Comparison of ENCODE assay signal across 7 cellular contexts in genomic region chr5:55937598-55937997, GRCh38. TPM values are rescaled to one million over a fixed set of nuclear protein-coding genes. Genes with fewer than 3 reads are reported as not detected.
DNase-seq lines count a peak whose midpoint lies in the region; ATAC-seq, FAIRE-seq and TF ChIP-seq lines count a peak whose summit lies in the region.
"Not testable (repeated sequence)": the region's sequence is repeated elsewhere in the genome, so short reads cannot be mapped to it uniquely, and the experiment has no call there.

No MANE protein-coding gene starts in this region.

- peak overlapping the region; percentile 47 for H3K27ac Mint-ChIP-seq in T-helper 17 cell
- peak overlapping the region; percentile 5 for H3K27ac Mint-ChIP-seq in activated T-helper 17 cell treated with anti-CD3 and anti-CD28 coated beads, Interleukin-2, amount 50 U/mL, for 72 hours

- TF ChIP-seq POLR2A in A549 (IDR thresholded peaks at IDR 0.05; ENCODE audit: low read length); GM12878 (IDR thresholded peaks at IDR 0.05; ENCODE audit: low read depth, low read length): not testable (repeated sequence)

- not testable (repeated sequence) for H3K79me2 ChIP-seq in GM12878 (ENCODE audit: control insufficient read depth, insufficient read depth, low read length)

- CTCF ChIA-PET in A549 (lab: Yijun Ruan, JAX) (interaction anchor here (0.5 to 8.0 kb wide), 11 partner anchors 13 to 1328 kb away, joined by 3 to 116 read pairs (median 11); partner anchors contain the start of gene IL6ST), GM12878 (lab: Yijun Ruan, JAX) (interaction anchor here (1.1 to 5.5 kb wide), 25 partner anchors 9 to 765 kb away, joined by 3 to 114 read pairs (median 6); partner anchors contain the start of gene IL6ST)

- H3K4me1 ChIP-seq in A549, result peaks cover 50% of the 10 kb centered on the region
- H3K4me1 ChIP-seq in GM12878 (ENCODE audit: control insufficient read depth, insufficient read depth, low read length); pancreas: not testable (repeated sequence)

- H3K9me3 ChIP-seq in A549; T-helper 17 cell (ENCODE audit: control insufficient read depth, low read length, poor library complexity, severe bottlenecking); GM12878 (replicated peaks; ENCODE audit: control insufficient read depth, insufficient read depth, low read length); pancreas: not testable (repeated sequence)

- TF ChIP-seq EP300 in A549 (IDR thresholded peaks at IDR 0.05); GM12878 (IDR thresholded peaks at IDR 0.05; ENCODE audit: borderline replicate concordance in 1 of 2, control insufficient read depth in 1 of 2, low read depth in 2 of 2, low read length in 2 of 2): not testable (repeated sequence)

- not testable (repeated sequence) for H3K9me3 Mint-ChIP-seq in activated T-helper 17 cell treated with anti-CD3 and anti-CD28 coated beads, Interleukin-2, amount 50 U/mL, for 72 hours

- SMC1A ChIA-PET in GM12878 (lab: Charles Lee; ENCODE audit: uncharacterized antibody, unreplicated experiment), result interaction anchor here (0.7 to 4.4 kb wide), 26 partner anchors 9 to 901 kb away, joined by 3 to 123 read pairs (median 8); no protein-coding TSS in a partner anchor

- H3K36me3 Mint-ChIP-seq in T-helper 17 cell (ENCODE audit: low read depth), result not testable (repeated sequence)
- H3K36me3 Mint-ChIP-seq in activated T-helper 17 cell treated with anti-CD3 and anti-CD28 coated beads, Interleukin-2, amount 50 U/mL, for 72 hours (ENCODE audit: low read depth), result peaks cover 76% of the 10 kb centered on the region

- not testable (repeated sequence) for H3K27me3 Mint-ChIP-seq in T-helper 17 cell; activated T-helper 17 cell treated with anti-CD3 and anti-CD28 coated beads, Interleukin-2, amount 50 U/mL, for 72 hours

- not testable (repeated sequence) for FAIRE-seq in A549 (lab: Jason Lieb, UNC); GM12878 (lab: Jason Lieb, UNC)
- FAIRE-seq in GM18507 (lab: Jason Lieb, UNC) (peak; percentile 26), frontal cortex (lab: Jason Lieb, UNC) (peak; percentile 52), pancreas (lab: Jason Lieb, UNC) (peak; percentile 95)

- H3K36me3 ChIP-seq in GM12878 (ENCODE audit: control insufficient read depth in 2 of 2, insufficient read depth in 2 of 2, low read length in 1 of 2), result not testable (repeated sequence)
- peaks cover 0 to 19% (median 9%) of the 10 kb centered on the region in 3 donors for H3K36me3 ChIP-seq in pancreas

- intact Hi-C loops in GM12878 (cut with micrococcal nuclease; ENCODE audit: unreplicated experiment), result loop anchor here (2.0 kb wide), 1 partner anchor 331 kb away; no protein-coding TSS in a partner anchor
- intact Hi-C loops in pancreas (cut with DNase I), result not testable (repeated sequence)

- RAD21 ChIA-PET in GM12878 (lab: Charles Lee; ENCODE audit: unreplicated experiment), result interaction anchor here (1.0 to 4.4 kb wide), 15 partner anchors 8 to 765 kb away, joined by 3 to 90 read pairs (median 6); no protein-coding TSS in a partner anchor

- H4K20me1 ChIP-seq in GM12878 (ENCODE audit: control insufficient read depth, insufficient read depth), result not testable (repeated sequence)

- in situ Hi-C loops in GM12878 (cut with MboI), result loop anchor here (10.0 kb wide), 1 partner anchor 897 kb away; no protein-coding TSS in a partner anchor

- not testable (repeated sequence) for H3K27me3 ChIP-seq in GM12878 (replicated peaks in 1 of 2; ENCODE audit: control insufficient read depth in 2 of 2, insufficient read depth in 2 of 2, low read length in 1 of 2); pancreas

- not testable (repeated sequence) for TF ChIP-seq RAD21 in A549 (conservative IDR thresholded peaks at IDR 0.05 in 1 of 2, IDR thresholded peaks at IDR 0.05 in 1 of 2); GM12878 (IDR thresholded peaks at IDR 0.05; ENCODE audit: insufficient read depth, low read depth, low read length)

- H3K4me2 ChIP-seq in A549; GM12878 (ENCODE audit: control insufficient read depth, insufficient read depth): not testable (repeated sequence)

- H3K4me1 Mint-ChIP-seq in T-helper 17 cell; activated T-helper 17 cell treated with anti-CD3 and anti-CD28 coated beads, Interleukin-2, amount 50 U/mL, for 72 hours: not testable (repeated sequence)

- TF ChIP-seq CTCF in A549 (IDR thresholded peaks at IDR 0.05); GM12878 (IDR thresholded peaks at IDR 0.05 in 2 of 3, conservative IDR thresholded peaks at IDR 0.05 in 1 of 3; ENCODE audit: control insufficient read depth in 2 of 3, extremely low read depth in 1 of 3, insufficient read depth in 1 of 3, low read depth in 3 of 3, low read length in 3 of 3); pancreas (IDR thresholded peaks at IDR 0.05): not testable (repeated sequence)

- not testable (repeated sequence) for H3K4me3 ChIP-seq in A549, GM12878, pancreas

- not testable (repeated sequence) for H2AFZ ChIP-seq in GM12878 (ENCODE audit: control insufficient read depth, low read depth, low read length)

- not testable (repeated sequence) for H3K9ac ChIP-seq in GM12878 (ENCODE audit: control insufficient read depth, insufficient read depth, low read length)

- not testable (repeated sequence) for H3K4me3 Mint-ChIP-seq in T-helper 17 cell; activated T-helper 17 cell treated with anti-CD3 and anti-CD28 coated beads, Interleukin-2, amount 50 U/mL, for 72 hours

- POLR2A ChIA-PET in A549 (lab: Yijun Ruan, JAX), result not testable (repeated sequence)
- POLR2A ChIA-PET in GM12878 (lab: Charles Lee), result interaction anchor here (2.1 kb wide), 1 partner anchor 263 kb away, joined by 4 read pairs; no protein-coding TSS in a partner anchor

- BruUV-seq in GM12878 (replicated peaks; lab: Mats Ljungman, UMichigan), result not testable (repeated sequence)

- not testable (repeated sequence) for DNase-seq in A549 (ENCODE audit: low read depth in 1 of 2, low spot score in 1 of 2); GM18507 (ENCODE audit: extremely low spot score, insufficient read length, low read depth); T-helper 17 cell; GM12878 (ENCODE audit: low read depth, low spot score); frontal cortex (ENCODE audit: low spot score in 2 of 2); pancreas

- not testable (repeated sequence) for ATAC-seq in A549; T-helper 17 cell; activated T-helper 17 cell treated with anti-CD3 and anti-CD28 coated beads, Interleukin-2, amount 50 U/mL, for 72 hours (replicated peaks); GM12878; pancreas

- H3K27ac ChIP-seq in A549, result peak overlapping the region; percentile 6 to 58; a peak in 3 of 6 replicates
- H3K27ac ChIP-seq in GM12878 (ENCODE audit: control insufficient read depth, insufficient read depth); pancreas: not testable (repeated sequence)

RNA-seq across cellular contexts. Expression of gene IL6ST, which starts 57.2 kb away (rescaled TPM):
- polyA plus RNA-seq in A549 (2011; rRNA removed), result 183 and 198 TPM in 2 replicates
- polyA plus RNA-seq in A549 (2012; cell fraction: cytosol; rRNA removed), result 12.5 and 13.6 TPM in 2 replicates
- 5.4 and 9.5 TPM in 2 replicates for polyA plus RNA-seq in A549 (2012; cell fraction: nucleus; rRNA removed)
- 45.1 to 53.9 TPM (median 46.2 TPM) in 3 replicates for polyA plus RNA-seq in A549 (2017; fragmentation: RNase III; extraction: RNeasy Plus Mini Kit Qiagen cat#74134 plus additional on column Dnase treatment)
- 135 and 145 TPM in 2 replicates for polyA minus RNA-seq in A549 (2011; rRNA and poly(A)+ RNA removed)
- 100 to 1,000 TPM; 159 TPM for total RNA-seq in T-helper 17 cell
- 10 to 100 TPM; 28.1 to 66.8 TPM for total RNA-seq in activated T-helper 17 cell treated with anti-CD3 and anti-CD28 coated beads, Interleukin-2, amount 50 U/mL, for 72 hours
- total RNA-seq in GM12878 (2013; cell fraction: nucleolus; rRNA removed), result 246 and 249 TPM in 2 replicates
- total RNA-seq in GM12878 (2014; rRNA removed), result 10.6 and 10.7 TPM in 2 replicates
- 17.2 and 20.9 TPM in 2 replicates for total RNA-seq in GM12878 (2014; rRNA removed; fragmentation: Illumina TruSeq; extraction: Trizol)
- 14.2 and 14.4 TPM in 2 replicates for total RNA-seq in GM12878 (2021)
- 2.6 TPM for polyA plus RNA-seq in GM12878 (2011; ENCODE audit: low read depth)
- 139 and 232 TPM in 2 replicates for polyA plus RNA-seq in GM12878 (2011; rRNA removed)
- 64.4 and 71.0 TPM in 2 replicates for polyA plus RNA-seq in GM12878 (2011; cell fraction: cytosol; rRNA removed)
- polyA plus RNA-seq in GM12878 (2011; cell fraction: nucleus; rRNA removed), result 91.8 and 137 TPM in 2 replicates
- 5.5 and 6.8 TPM in 2 replicates for polyA plus RNA-seq in GM12878 (2012)
- 9.1 and 12.9 TPM in 2 replicates for polyA plus RNA-seq in GM12878 (2014; fragmentation: Illumina TruSeq; extraction: Trizol)
- 1 to 10 TPM; 1.5 to 1.8 TPM for polyA plus RNA-seq in GM12878 (2014; fragmentation: Nextera tagmentation; extraction: Ambion mirVana)
- 4.8 and 5.1 TPM in 2 replicates for polyA plus RNA-seq in GM12878 (2014; rRNA removed)
- 10 to 100 TPM; 13.0 to 13.8 TPM for polyA plus RNA-seq in GM12878 (2016; fragmentation: Nextera tagmentation; extraction: Ambion mirVana)
- polyA minus RNA-seq in GM12878 (2011; rRNA and poly(A)+ RNA removed), result 311 and 430 TPM in 2 replicates
- polyA minus RNA-seq in GM12878 (2011; cell fraction: cytosol; rRNA and poly(A)+ RNA removed), result 125 and 166 TPM in 2 replicates
- polyA minus RNA-seq in GM12878 (2011; cell fraction: nucleus; rRNA and poly(A)+ RNA removed), result 130 and 132 TPM in 2 replicates
- total RNA-seq in frontal cortex, result 40.8 TPM
- total RNA-seq in pancreas, result 100 to 1,000 TPM in 2 of 6 donors, 10 to 100 TPM in 4; 46.6 to 165 (median 74.3) TPM
- polyA plus RNA-seq in pancreas, result 10 to 100 TPM; 14.5 to 21.1 TPM
